ENCODE assay signal across 19 cellular contexts in the genomic region with DNA sequence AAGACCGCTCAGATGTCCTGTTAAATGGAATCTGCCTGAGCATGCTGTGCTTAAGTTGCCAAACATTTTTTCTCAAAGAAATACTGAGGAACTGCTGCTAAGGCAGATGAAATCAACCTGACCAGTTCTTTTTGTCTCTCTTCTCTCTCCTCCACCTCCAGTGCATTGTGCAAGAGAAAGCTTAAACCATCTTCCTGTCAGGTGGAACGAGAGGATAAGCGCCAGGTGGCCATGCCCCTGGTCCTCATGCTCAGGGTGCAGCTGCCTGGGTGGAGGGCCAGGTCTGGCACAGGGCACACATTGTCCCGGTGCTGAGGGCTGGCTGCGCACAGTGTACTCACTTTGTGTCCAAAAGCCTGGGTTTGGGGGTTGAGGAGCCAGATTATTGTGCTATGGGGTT.
"Had no signal": no experiment of that assay in that cellular context is flagged by ENCODE, and none has a peak within 500 bp of the region (broad histone marks: within the 10 kb centered on the region; RNA-seq: fewer than 3 reads in every experiment).

No MANE protein-coding gene starts in this region.

- H3K9me3 ChIP-seq: heart left ventricle, pancreas, upper lobe of left lung had no signal

- H3K4me1 ChIP-seq: body of pancreas, neural progenitor cell, pancreas, upper lobe of left lung had no signal

- H3K27me3 ChIP-seq: body of pancreas, heart left ventricle, neural progenitor cell, pancreas, upper lobe of left lung had no signal

- H3K27ac ChIP-seq: body of pancreas, coronary artery, heart left ventricle, neural progenitor cell, pancreas, upper lobe of left lung, WERI-Rb-1 had no signal

- H3K36me3 Mint-ChIP-seq: activated CD4-positive, alpha-beta memory T cell treated with anti-CD3 and anti-CD28 coated beads for 36 hours; activated naive CD8-positive, alpha-beta T cell; naive B cell; neural progenitor cell had no signal

- H2AFZ ChIP-seq: neural progenitor cell had no signal

- H3K9ac ChIP-seq: neural progenitor cell had no signal

- H3K27me3 Mint-ChIP-seq: activated CD4-positive, alpha-beta memory T cell treated with anti-CD3 and anti-CD28 coated beads for 36 hours; activated CD4-positive, alpha-beta T cell treated with anti-CD3 and anti-CD28 coated beads for 36 hours; activated naive CD8-positive, alpha-beta T cell; activated T-cell treated with anti-CD3 and anti-CD28 coated beads, Interleukin-2, amount 50 U/mL, for 24 hours; central memory CD8-positive, alpha-beta T cell; naive B cell had no signal

- H3K4me1 Mint-ChIP-seq: activated CD4-positive, alpha-beta T cell treated with anti-CD3 and anti-CD28 coated beads for 36 hours; central memory CD8-positive, alpha-beta T cell; naive B cell had no signal

- H3K4me3 Mint-ChIP-seq: activated CD4-positive, alpha-beta memory T cell treated with anti-CD3 and anti-CD28 coated beads for 36 hours; activated CD4-positive, alpha-beta T cell treated with anti-CD3 and anti-CD28 coated beads for 36 hours; activated naive CD8-positive, alpha-beta T cell; activated T-cell treated with anti-CD3 and anti-CD28 coated beads, Interleukin-2, amount 50 U/mL, for 24 hours; central memory CD8-positive, alpha-beta T cell; naive B cell; neural progenitor cell; T-helper 1 cell treated with Interleukin-12 subunit alpha and Interleukin-12 subunit beta and Interleukin-4 antibody, amounts not matched to agents 30 μg/mL and 1 μg/mL, for 36 hours had no signal

- ATAC-seq: activated CD4-positive, alpha-beta T cell treated with anti-CD3 and anti-CD28 coated beads for 36 hours; body of pancreas; heart left ventricle; pancreas had no signal

- H3K4me2 ChIP-seq: neural progenitor cell had no signal

- H3K27ac Mint-ChIP-seq: activated CD4-positive, alpha-beta memory T cell treated with anti-CD3 and anti-CD28 coated beads for 36 hours; activated CD4-positive, alpha-beta T cell treated with anti-CD3 and anti-CD28 coated beads for 36 hours; activated naive CD8-positive, alpha-beta T cell; activated T-cell treated with anti-CD3 and anti-CD28 coated beads, Interleukin-2, amount 50 U/mL, for 24 hours; naive B cell; neural progenitor cell; T-helper 1 cell treated with Interleukin-12 subunit alpha and Interleukin-12 subunit beta and Interleukin-4 antibody, amounts not matched to agents 30 μg/mL and 1 μg/mL, for 36 hours had no signal

- H3K9me3 Mint-ChIP-seq: activated CD4-positive, alpha-beta memory T cell treated with anti-CD3 and anti-CD28 coated beads for 36 hours; activated T-cell treated with anti-CD3 and anti-CD28 coated beads, Interleukin-2, amount 50 U/mL, for 24 hours; central memory CD8-positive, alpha-beta T cell; neural progenitor cell; T-helper 1 cell treated with Interleukin-12 subunit alpha and Interleukin-12 subunit beta and Interleukin-4 antibody, amounts not matched to agents 30 μg/mL and 1 μg/mL, for 36 hours had no signal

- H3K36me3 ChIP-seq: heart left ventricle, neural progenitor cell, pancreas, upper lobe of left lung, WERI-Rb-1 had no signal

- DNase-seq: activated CD4-positive, alpha-beta memory T cell treated with anti-CD3 and anti-CD28 coated beads for 36 hours; activated CD4-positive, alpha-beta T cell treated with anti-CD3 and anti-CD28 coated beads for 36 hours; activated effector memory CD4-positive, alpha-beta T cell treated with anti-CD3 and anti-CD28 coated beads, Interleukin-2, amount 50 U/mL, for 16 hours; activated T-cell treated with anti-CD3 and anti-CD28 coated beads, Interleukin-2, amount 50 U/mL, for 24 hours; amniotic stem cell; body of pancreas; heart left ventricle; naive B cell; stimulated activated CD4-positive, alpha-beta T cell treated with anti-CD3 and anti-CD28 coated beads, Interleukin-4, amount 100 ng/mL, for 1 hour; stimulated activated naive CD4-positive, alpha-beta T cell; WERI-Rb-1 had no signal

- H3K4me3 ChIP-seq: body of pancreas, coronary artery, heart left ventricle, lung, neural progenitor cell, pancreas, upper lobe of left lung had no signal
